25 cellular contexts compared by ENCODE assay signal in the genomic region with DNA sequence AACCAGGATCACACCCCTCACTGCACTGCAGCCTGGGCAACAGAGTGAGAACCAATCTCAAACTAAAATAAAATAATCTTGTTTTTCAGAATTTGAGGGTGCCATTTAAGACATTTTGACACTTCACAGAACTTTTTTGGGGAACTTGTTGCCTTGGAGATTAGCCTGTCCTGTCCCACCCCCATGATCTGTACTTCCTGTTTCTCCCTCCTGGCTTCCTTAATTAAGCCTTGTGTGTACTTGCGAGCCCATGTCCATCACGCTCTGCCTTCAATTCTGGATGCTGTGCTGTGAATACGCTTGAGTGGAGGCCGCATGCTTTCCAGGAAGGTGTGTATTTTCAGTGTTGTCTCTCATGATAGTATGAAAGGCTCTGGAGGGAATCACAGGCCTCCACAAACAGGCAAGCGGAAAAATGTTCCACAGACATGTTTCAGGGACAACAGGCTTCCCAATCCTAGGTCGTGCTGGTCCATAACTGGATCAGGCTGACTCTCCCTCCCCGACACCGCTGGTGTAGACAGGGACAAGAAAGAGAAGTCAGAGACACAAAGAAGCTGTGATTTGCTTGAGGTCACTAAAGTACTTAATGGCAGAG. TPM values are rescaled to one million over a fixed set of nuclear protein-coding genes. Genes with fewer than 3 reads are reported as not detected.
DNase-seq lines count a peak whose midpoint lies in the region; ATAC-seq, FAIRE-seq and TF ChIP-seq lines count a peak whose summit lies in the region.
"Had no signal": no experiment of that assay in that cellular context is flagged by ENCODE, and none has a peak within 500 bp of the region (broad histone marks: within the 10 kb centered on the region; RNA-seq: fewer than 3 reads in every experiment).

No MANE protein-coding gene starts in this region.

- no peak overlapping the region for H3K23ac ChIP-seq in neuronal stem cell (ENCODE audit: low read depth, low read length, poor library complexity)

- no peak for FAIRE-seq in K562 (lab: Jason Lieb, UNC)
- FAIRE-seq: H54 had no signal

- CTCF ChIA-PET in K562 (lab: Yijun Ruan, JAX; ENCODE audit: low intra/inter-chr PET ratio): no interaction called here

- H3K4ac ChIP-seq in neuronal stem cell (ENCODE audit: low read length): no peak overlapping the region

- no peak overlapping the region for H2AK5ac ChIP-seq in neuronal stem cell (ENCODE audit: low read depth, low read length)

- H3K36me3 ChIP-seq in K562 (ENCODE audit: control insufficient read depth, insufficient read depth, low read length) (no peaks in the 10 kb centered on the region), neuronal stem cell (replicated peaks in 1 of 2; ENCODE audit: control insufficient read depth in 2 of 2, insufficient read depth in 2 of 2, low read length in 2 of 2) (no peaks in the 10 kb centered on the region)
- H3K36me3 ChIP-seq: neural progenitor cell, spleen, upper lobe of left lung had no signal

- no peaks in the 10 kb centered on the region for H3K79me1 ChIP-seq in neuronal stem cell (ENCODE audit: low read depth, low read length)

- H3K4me3 ChIP-seq in NB4 (ENCODE audit: low read depth, low read length) (no peak overlapping the region), K562 (no peak overlapping the region), neuronal stem cell (ENCODE audit: low read length in 2 of 2) (no peak overlapping the region)
- H3K4me3 ChIP-seq: mucosa of descending colon, neural progenitor cell, spleen, upper lobe of left lung had no signal

- H2BK15ac ChIP-seq in neuronal stem cell (ENCODE audit: low read length): no peak overlapping the region

- in situ Hi-C loops in K562 (cut with MboI): loop anchor here (10.0 kb wide), 2 partner anchors 79 to 509 kb away; no protein-coding TSS in a partner anchor

- BruUV-seq in K562 (replicated peaks; lab: Mats Ljungman, UMichigan): no TSS peak

- H2BK12ac ChIP-seq in neuronal stem cell (ENCODE audit: low read length): no peak overlapping the region

- no peak overlapping the region for H3K18ac ChIP-seq in neuronal stem cell (ENCODE audit: low read length)

- no peak for TF ChIP-seq CTCF in NB4 (IDR thresholded peaks at IDR 0.05; ENCODE audit: low read depth, low read length)
- TF ChIP-seq CTCF in K562 (IDR thresholded peaks at IDR 0.05 in 2 of 3, conservative IDR thresholded peaks at IDR 0.05 in 1 of 3; ENCODE audit: insufficient read depth in 2 of 3, low read depth in 1 of 3, low read length in 3 of 3): no peak

- H3K4me2 ChIP-seq in K562 (ENCODE audit: insufficient read depth, low read length) (no peak overlapping the region), neuronal stem cell (ENCODE audit: insufficient read depth, low read length, poor library complexity, severe bottlenecking) (no peak overlapping the region)
- H3K4me2 ChIP-seq: neural progenitor cell had no signal

- TF ChIP-seq EP300 in K562 (IDR thresholded peaks at IDR 0.05; ENCODE audit: low read length): no peak

- H2AFZ ChIP-seq in K562 (ENCODE audit: low read depth, low read length) (peak overlapping the region; percentile 52; the same call in 1 of the 2 replicates), neuronal stem cell (ENCODE audit: low read length) (peak overlapping the region; percentile 34)
- H2AFZ ChIP-seq: neural progenitor cell had no signal

- H3K27me3 ChIP-seq in K562 (ENCODE audit: control insufficient read depth in 2 of 2, insufficient read depth in 2 of 2, low read length in 2 of 2) (peaks cover 0 to 6% of the 10 kb centered on the region in 2 experiments; a peak in 2 of 5 replicates), neuronal stem cell (ENCODE audit: control insufficient read depth in 3 of 3, insufficient read depth in 3 of 3, low read depth in 1 of 3, low read length in 3 of 3) (no peaks in the 10 kb centered on the region)
- H3K27me3 ChIP-seq: neural progenitor cell, spleen, upper lobe of left lung had no signal

- no peaks in the 10 kb centered on the region for H3K9me1 ChIP-seq in K562 (ENCODE audit: control insufficient read depth, insufficient read depth, low read length)

- WGBS in K562 (ENCODE audit: insufficient coverage, low coverage, missing lambda C conversion rate): 9% methylated on average over 8 of the region's 8 CpGs
- no CpG with 5 or more reads among the region's 8 CpGs for WGBS in neuronal stem cell (ENCODE audit: extremely low coverage in 2 of 2, insufficient read length in 2 of 2, insufficient replicate concordance in 1 of 2), 2 donors

- H4K8ac ChIP-seq in neuronal stem cell (ENCODE audit: low read depth, low read length): no peak overlapping the region

- H3K9me3 ChIP-seq in K562 (replicated peaks; ENCODE audit: control insufficient read depth, insufficient read depth, low read depth, low read length) (no peaks in the 10 kb centered on the region), neuronal stem cell (replicated peaks in 1 of 2; ENCODE audit: control insufficient read depth in 2 of 2, insufficient read depth in 1 of 2, low read depth in 1 of 2, low read length in 2 of 2) (no peaks in the 10 kb centered on the region)
- H3K9me3 ChIP-seq: Caco-2, mucosa of descending colon, spleen, upper lobe of left lung had no signal

- POLR2A ChIA-PET in K562 (lab: Yijun Ruan, JAX): no interaction called here

- H3K79me2 ChIP-seq in K562 (ENCODE audit: control insufficient read depth, insufficient read depth, low read length): no peaks in the 10 kb centered on the region

- no peak for ATAC-seq in K562
- ATAC-seq in HG03108 (IDR thresholded peaks at IDR 0.05; ENCODE audit: unreplicated experiment): no peak
- no peak for ATAC-seq in HG02852 (IDR thresholded peaks at IDR 0.05; ENCODE audit: unreplicated experiment)
- ATAC-seq: activated T-cell treated with anti-CD3 and anti-CD28 coated beads, Interleukin-2, amount 50 U/mL, for 72 hours; left lobe of liver had no signal

- H3K14ac ChIP-seq in neuronal stem cell (ENCODE audit: low read length): no peak overlapping the region

- DNase-seq in GDM1 (lab: John Stamatoyannopoulos, UW): peak; percentile 15
- peak; percentile 43 for DNase-seq in NB4 (ENCODE audit: low read depth)
- DNase-seq in K562 (ENCODE audit: extremely low read depth in 1 of 4, low spot score in 3 of 4): no peak
- no peak for DNase-seq in neuronal stem cell (ENCODE audit: low spot score)
- no peak for DNase-seq in activated effector memory CD4-positive, alpha-beta T cell treated with Interleukin-2 at 50 U/mL for 16 hours
- no peak for DNase-seq in hepatic stellate cell (ENCODE audit: low spot score)
- DNase-seq: activated CD4-positive, CD25-positive, alpha-beta regulatory T cell; activated T-cell treated with anti-CD3 and anti-CD28 coated beads, Interleukin-2, amount 50 U/mL, for 72 hours; glutamatergic neuron; mucosa of descending colon; NCI-H510A treated with DMSO at 0.1 percent for 48 hours; SHP77 treated with DMSO at 0.1 percent for 48 hours; spleen; stimulated activated CD4-positive, alpha-beta T cell treated with anti-CD3 and anti-CD28 coated beads, Interleukin-4, amount 100 ng/mL, for 4 hours; T-helper 2 cell; upper lobe of left lung had no signal

- no peak overlapping the region for H2BK120ac ChIP-seq in neuronal stem cell (ENCODE audit: low read depth, low read length)

- H3K4me1 ChIP-seq in K562 (replicated peaks in 1 of 2; ENCODE audit: control insufficient read depth in 2 of 2, insufficient read depth in 2 of 2, low read length in 2 of 2): no peaks in the 10 kb centered on the region; a peak in 1 of 5 replicates
- H3K4me1 ChIP-seq in neuronal stem cell (ENCODE audit: control insufficient read depth in 2 of 2, insufficient read depth in 1 of 2, low read depth in 1 of 2, low read length in 2 of 2): peaks cover 2 to 4% of the 10 kb centered on the region in 2 donors
- H3K4me1 ChIP-seq: Caco-2, neural progenitor cell had no signal

- H3K27ac ChIP-seq in K562 (ENCODE audit: extremely low read depth, low read depth, low read length) (no peak overlapping the region), neuronal stem cell (replicated peaks; ENCODE audit: low read length) (no peak overlapping the region)
- H3K27ac ChIP-seq: neural progenitor cell, upper lobe of left lung had no signal

- H2BK5ac ChIP-seq in neuronal stem cell (ENCODE audit: low read length): no peak overlapping the region

- no peak for TF ChIP-seq RAD21 in K562 (CRISPR knock-in tag; conservative IDR thresholded peaks at IDR 0.05 in 1 of 2, IDR thresholded peaks at IDR 0.05 in 1 of 2)

- H4K20me1 ChIP-seq in K562 (replicated peaks; ENCODE audit: control insufficient read depth, insufficient read depth, low read length): no peaks in the 10 kb centered on the region

- TF ChIP-seq POLR2A in NB4 (IDR thresholded peaks at IDR 0.05; ENCODE audit: extremely low read depth, insufficient read length) (no peak), K562 (conservative IDR thresholded peaks at IDR 0.05) (no peak)

- H4K91ac ChIP-seq in neuronal stem cell (ENCODE audit: low read depth, low read length, poor library complexity): no peak overlapping the region

- intact Hi-C loops in K562 (cut with micrococcal nuclease): no loop called here

- H3K9ac ChIP-seq in K562 (ENCODE audit: insufficient read depth in 1 of 2, low read depth in 2 of 2, low read length in 2 of 2) (peak overlapping the region in 1 of 2 experiments; percentile 26; a peak in 1 of 4 replicates), neuronal stem cell (ENCODE audit: low read depth, low read length, poor library complexity) (no peak overlapping the region)
- H3K9ac ChIP-seq: neural progenitor cell had no signal

TF ChIP-seq in K562, 482 proteins besides CTCF, POLR2A, EP300 and RAD21 (continues in another document):
- TF ChIP-seq SPI1 (IDR thresholded peaks at IDR 0.05; ENCODE audit: borderline replicate concordance, low read depth, low read length) (0 out of 2 replicates have a peak, but pooled peaks have one; percentile 20), ZZZ3 (IDR thresholded peaks at IDR 0.05) (no peak)

RNA-seq across cellular contexts. Expression of a gene that starts 56.9 kb away (rescaled TPM):
- not detected in 2 replicates for total RNA-seq in K562 (2011; cell fraction: chromatin; rRNA removed; ENCODE audit: low replicate concordance)
- not detected in 2 replicates for total RNA-seq in K562 (2011; cell fraction: nucleolus; rRNA removed)
- not detected in 2 replicates for total RNA-seq in K562 (2011; cell fraction: nucleoplasm; rRNA removed)
- total RNA-seq in K562 (2014; rRNA removed): not detected in 2 replicates
- total RNA-seq in K562 (2014; rRNA removed; fragmentation: Illumina TruSeq; extraction: Trizol): not detected in 2 replicates
- not detected in 2 replicates for total RNA-seq in K562 (2015; rRNA removed; fragmentation: Illumina TruSeq; extraction: Trizol)
- not detected in 2 replicates for total RNA-seq in K562 (2021)
- not detected in 2 replicates for polyA plus RNA-seq in K562 (2011; rRNA removed)
- polyA plus RNA-seq in K562 (2011; cell fraction: cytosol; rRNA removed): 0.01 TPM in 1 of 2 replicates, not detected in the other
- polyA plus RNA-seq in K562 (2011; cell fraction: nucleus; rRNA removed): not detected in 2 replicates
- polyA plus RNA-seq in K562 (2012): not detected in 2 replicates
- polyA plus RNA-seq in K562 (2014; fragmentation: Illumina TruSeq; extraction: Trizol): not detected in 2 replicates
- polyA plus RNA-seq in K562 (2014; fragmentation: Nextera tagmentation; extraction: Ambion mirVana): not detected
- not detected in 2 replicates for polyA plus RNA-seq in K562 (2014; rRNA removed)
- not detected in 2 replicates for polyA minus RNA-seq in K562 (2011; rRNA and poly(A)+ RNA removed)
- not detected in 2 replicates for polyA minus RNA-seq in K562 (2011; cell fraction: cytosol; rRNA and poly(A)+ RNA removed)
- not detected in 2 replicates for polyA minus RNA-seq in K562 (2011; cell fraction: nucleus; rRNA and poly(A)+ RNA removed)
- polyA plus RNA-seq in neuronal stem cell (2013, experiment 1 of 2): 2.5 TPM
- 2.5 TPM for polyA plus RNA-seq in neuronal stem cell (2013, experiment 2 of 2)
- total RNA-seq: left lobe of liver, LHCN-M2, renal cortical epithelial cell had no signal
- polyA plus RNA-seq: fibroblast of lung had no signal

Comparison
In these comparisons a context has a peak if more than half of its experiments do, and no peak if none do; other contexts are left out.
1. DNase-seq: peak in GDM1 (single experiment) and NB4 (single experiment); none in K562 (0 of 4), neuronal stem cell (single experiment), activated effector memory CD4-positive, alpha-beta T cell treated with Interleukin-2 at 50 U/mL for 16 hours (single experiment) and hepatic stellate cell (single experiment).